Comparison of ENCODE assay signal across 10 cellular contexts in the genomic region with DNA sequence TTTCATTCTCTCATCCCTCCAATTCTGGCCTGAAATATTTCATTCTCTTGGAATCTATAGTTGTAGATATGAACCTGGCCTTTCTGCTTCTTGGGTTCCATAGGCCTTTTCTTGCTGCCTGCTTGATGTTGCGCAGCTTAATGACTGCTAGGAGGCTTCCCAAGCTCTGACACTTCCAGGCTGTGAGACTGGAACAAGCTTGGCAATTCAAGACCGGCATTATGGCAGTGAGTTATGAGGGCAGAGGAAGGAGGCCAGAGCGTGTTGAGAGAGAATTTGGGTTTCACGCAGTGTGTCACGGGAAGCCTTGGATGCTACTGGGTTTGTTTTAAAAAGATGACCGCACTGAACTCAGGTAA. TPM values are rescaled to one million over a fixed set of nuclear protein-coding genes. Genes with fewer than 3 reads are reported as not detected.
DNase-seq lines count a peak whose midpoint lies in the region; ATAC-seq, FAIRE-seq and TF ChIP-seq lines count a peak whose summit lies in the region.
"Had no signal": no experiment of that assay in that cellular context is flagged by ENCODE, and none has a peak within 500 bp of the region (broad histone marks: within the 10 kb centered on the region; RNA-seq: fewer than 3 reads in every experiment).

No MANE protein-coding gene starts in this region.

- ATAC-seq in activated T-cell treated with anti-CD3 and anti-CD28 coated beads, Interleukin-2, amount 50 U/mL, for 72 hours (replicated peaks in 1 of 2): no peak
- ATAC-seq in HepG2: no peak; the same call in 1 of the 3 replicates
- no peak for ATAC-seq in GM19023 (IDR thresholded peaks at IDR 0.05; ENCODE audit: unreplicated experiment)

- peak overlapping the region; percentile 59 for H3K9ac ChIP-seq in HepG2 (ENCODE audit: insufficient read depth, low read depth, low read length)

- no peak for DNase-seq in activated T-cell treated with anti-CD3 and anti-CD28 coated beads, Interleukin-2, amount 50 U/mL, for 72 hours
- no peak for DNase-seq in activated T-cell treated with anti-CD3 and anti-CD28 coated beads, Interleukin-2, amount 50 U/mL, for 1 hour
- DNase-seq in astrocyte of the spinal cord (ENCODE audit: low read depth, low spot score) (no peak), HepG2 (ENCODE audit: low spot score) (no peak), tibial nerve (ENCODE audit: low spot score in 2 of 2) (no peak), putamen (ENCODE audit: low spot score) (no peak), GM12891 (ENCODE audit: insufficient read length, low spot score) (no peak)

- H3K4me2 ChIP-seq in HepG2 (ENCODE audit: low read depth, low read length): peak overlapping the region; percentile 94

- H3K27ac Mint-ChIP-seq in activated T-cell treated with anti-CD3 and anti-CD28 coated beads, Interleukin-2, amount 50 U/mL, for 72 hours: peak overlapping the region; percentile 9

- no TSS peak for BruUV-seq in HepG2 (replicated peaks; lab: Mats Ljungman, UMichigan)

- 50% methylated on average over 6 of the region's 6 CpGs for WGBS in HepG2 (ENCODE audit: low lambda C conversion rate)
- 28 to 32% methylated on average over 6 of the region's 6 CpGs for WGBS in tibial nerve, 2 donors

- H3K27me3 Mint-ChIP-seq in activated T-cell treated with anti-CD3 and anti-CD28 coated beads, Interleukin-2, amount 50 U/mL, for 72 hours (ENCODE audit: low read depth): no peaks in the 10 kb centered on the region

- peaks cover 28% of the 10 kb centered on the region; the same call in 1 of the 2 replicates for H4K20me1 ChIP-seq in HepG2 (ENCODE audit: insufficient read depth, low read length)

- peak overlapping the region; percentile 64 for H3K4me3 ChIP-seq in astrocyte of the spinal cord (ENCODE audit: low read depth, low read length)
- H3K4me3 ChIP-seq in HepG2 (replicated peaks in 1 of 3; ENCODE audit: insufficient read depth in 1 of 3, low read depth in 2 of 3, low read length in 3 of 3): peak overlapping the region; percentile 65 to 82 (median 77); a peak in 5 of 6 replicates
- peak overlapping the region in 2 of 4 donors; percentile 37 to 77 for H3K4me3 ChIP-seq in tibial nerve

- peaks cover 22 to 37% of the 10 kb centered on the region in 2 experiments for H3K36me3 ChIP-seq in HepG2 (replicated peaks in 1 of 2; ENCODE audit: control insufficient read depth in 1 of 2, insufficient read depth in 2 of 2, low read length in 2 of 2)
- peaks cover 0 to 43% (median 9%) of the 10 kb centered on the region in 3 donors for H3K36me3 ChIP-seq in tibial nerve

- no peaks in the 10 kb centered on the region for H3K9me3 Mint-ChIP-seq in activated T-cell treated with anti-CD3 and anti-CD28 coated beads, Interleukin-2, amount 50 U/mL, for 72 hours

- in situ Hi-C loops in astrocyte of the spinal cord (cut with HindIII; ENCODE audit: low sequenced_read_pairs): no loop called here
- in situ Hi-C loops in HepG2 (cut with HindIII; ENCODE audit: extremely low pct_ligation_motif_present, low pct_unique_long_range_greater_than_20kb): no loop called here

- intact Hi-C loops in HepG2 (cut with micrococcal nuclease; ENCODE audit: unreplicated experiment): loop anchor here (2.0 kb wide), 1 partner anchor 29 kb away; a partner anchor contains a TSS

- H3K4me1 ChIP-seq in HepG2 (ENCODE audit: insufficient read depth, low read length) (peaks cover 34% of the 10 kb centered on the region), tibial nerve (peaks cover 0 to 43% (median 14%) of the 10 kb centered on the region in 4 donors)

- peaks cover 32% of the 10 kb centered on the region for H3K79me2 ChIP-seq in HepG2 (ENCODE audit: insufficient read depth, low read length)

- H3K4me3 Mint-ChIP-seq in activated T-cell treated with anti-CD3 and anti-CD28 coated beads, Interleukin-2, amount 50 U/mL, for 72 hours: peak overlapping the region; percentile 73 to 79

- no peak for FAIRE-seq in HepG2 (lab: Jason Lieb, UNC)
- FAIRE-seq in GM12891 (lab: Jason Lieb, UNC): no peak
- FAIRE-seq: D721Med had no signal

- H3K9me3 ChIP-seq in HepG2 (ENCODE audit: low read length): no peaks in the 10 kb centered on the region
- no peaks in the 10 kb centered on the region for H3K9me3 ChIP-seq in tibial nerve

- no peaks in the 10 kb centered on the region; a peak in 1 of 5 replicates for H3K27me3 ChIP-seq in HepG2 (ENCODE audit: control insufficient read depth in 1 of 2, insufficient read depth in 2 of 2, low read length in 2 of 2)
- H3K27me3 ChIP-seq in tibial nerve: no peaks in the 10 kb centered on the region

- CTCF ChIA-PET in HepG2 (lab: Yijun Ruan, JAX; ENCODE audit: low intra/inter-chr PET ratio, low total read pairs): no interaction called here

- TF ChIP-seq RAD21 in HepG2 (CRISPR knock-in tag; IDR thresholded peaks at IDR 0.05): no peak

- peaks cover 3 to 4% of the 10 kb centered on the region in 2 donors for H3K36me3 Mint-ChIP-seq in activated T-cell treated with anti-CD3 and anti-CD28 coated beads, Interleukin-2, amount 50 U/mL, for 72 hours (ENCODE audit: insufficient read depth in 2 of 2)

- H2AFZ ChIP-seq in HepG2 (ENCODE audit: low read length): no peak overlapping the region

- H3K4me1 Mint-ChIP-seq in activated T-cell treated with anti-CD3 and anti-CD28 coated beads, Interleukin-2, amount 50 U/mL, for 72 hours (ENCODE audit: low read depth): peaks cover 39% of the 10 kb centered on the region

- no peak for TF ChIP-seq EP300 in HepG2 (IDR thresholded peaks at IDR 0.05; ENCODE audit: low read depth in 2 of 2, low read length in 2 of 2)
- no peak for TF ChIP-seq EP300 in HepG2 (CRISPR knock-in tag; IDR thresholded peaks at IDR 0.05; ENCODE audit: borderline replicate concordance)
- no peak for TF ChIP-seq EP300 in tibial nerve (IDR thresholded peaks at IDR 0.05)

- H3K27ac ChIP-seq in HepG2 (ENCODE audit: extremely low read length, insufficient read depth, low read length): no peak overlapping the region
- H3K27ac ChIP-seq in tibial nerve: peak overlapping the region in 3 of 4 donors; percentile 26 to 87 (median 60)

- POLR2A ChIA-PET in HepG2 (lab: Yijun Ruan, JAX): interaction anchor here (0.7 to 4.7 kb wide), 7 partner anchors 9 to 295 kb away, joined by 3 to 71 read pairs (median 4); a partner anchor contains a TSS

- TF ChIP-seq CTCF in astrocyte of the spinal cord (IDR thresholded peaks at IDR 0.05; ENCODE audit: low read depth, low read length) (no peak), HepG2 (CRISPR knock-in tag; IDR thresholded peaks at IDR 0.05) (no peak), tibial nerve (IDR thresholded peaks at IDR 0.05) (no peak)

- TF ChIP-seq POLR2A in HepG2 (IDR thresholded peaks at IDR 0.05; ENCODE audit: insufficient read depth in 1 of 2, low read depth in 2 of 2, low read length in 2 of 2) (no peak), tibial nerve (IDR thresholded peaks at IDR 0.05) (no peak), GM12891 (IDR thresholded peaks at IDR 0.05; ENCODE audit: low read depth, low read length) (no peak)

RNA-seq across cellular contexts. Expression of a gene that starts 0.9 kb away (rescaled TPM):
- total RNA-seq in activated T-cell treated with anti-CD3 and anti-CD28 coated beads, Interleukin-2, amount 50 U/mL, for 72 hours: 10 to 100 TPM; 37.6 to 40.5 TPM
- 54.3 and 64.5 TPM in 2 replicates for total RNA-seq in HepG2 (2016; rRNA removed; fragmentation: Illumina TruSeq; extraction: Trizol)
- 11.9 and 12.0 TPM in 2 replicates for total RNA-seq in HepG2 (2016; cell fraction: cytosol; rRNA removed; fragmentation: Illumina TruSeq; extraction: Trizol; ENCODE audit: low read depth)
- 48.4 and 65.4 TPM in 2 replicates for total RNA-seq in HepG2 (2016; cell fraction: insoluble cytoplasmic fraction; rRNA removed; fragmentation: Illumina TruSeq; extraction: Trizol)
- total RNA-seq in HepG2 (2016; cell fraction: membrane; rRNA removed; fragmentation: Illumina TruSeq; extraction: Trizol): 20.9 and 21.3 TPM in 2 replicates
- total RNA-seq in HepG2 (2016; cell fraction: nucleus; rRNA removed; fragmentation: Illumina TruSeq; extraction: Trizol): 36.9 and 44.3 TPM in 2 replicates
- 42.8 and 51.8 TPM in 2 replicates for polyA plus RNA-seq in HepG2 (2011; rRNA removed)
- polyA plus RNA-seq in HepG2 (2011; cell fraction: cytosol; rRNA removed): 50.7 and 53.5 TPM in 2 replicates
- polyA plus RNA-seq in HepG2 (2011; cell fraction: nucleus; rRNA removed): 53.1 and 56.7 TPM in 2 replicates
- 35.9 and 42.1 TPM in 2 replicates for polyA plus RNA-seq in HepG2 (2012)
- polyA plus RNA-seq in HepG2 (2016; cell fraction: cytosol; fragmentation: Illumina TruSeq; extraction: Trizol; ENCODE audit: low read depth): 6.9 and 7.7 TPM in 2 replicates
- 37.7 and 43.6 TPM in 2 replicates for polyA plus RNA-seq in HepG2 (2016; cell fraction: insoluble cytoplasmic fraction; fragmentation: Illumina TruSeq; extraction: Trizol; ENCODE audit: low read depth)
- polyA plus RNA-seq in HepG2 (2016; cell fraction: membrane; fragmentation: Illumina TruSeq; extraction: Trizol; ENCODE audit: low read depth): 11.5 and 11.7 TPM in 2 replicates
- polyA plus RNA-seq in HepG2 (2016; cell fraction: nucleus; fragmentation: Illumina TruSeq; extraction: Trizol; ENCODE audit: insufficient read depth, low read depth): 52.1 and 53.7 TPM in 2 replicates
- polyA minus RNA-seq in HepG2 (2011; rRNA and poly(A)+ RNA removed; ENCODE audit: low replicate concordance): 45.9 and 137 TPM in 2 replicates
- polyA minus RNA-seq in HepG2 (2011; cell fraction: cytosol; rRNA and poly(A)+ RNA removed): 49.8 and 50.2 TPM in 2 replicates
- polyA minus RNA-seq in HepG2 (2011; cell fraction: nucleus; rRNA and poly(A)+ RNA removed): 27.8 and 28.3 TPM in 2 replicates
- total RNA-seq in tibial nerve: 10 to 100 TPM; 30.6 to 40.2 (median 32.1) TPM
- polyA plus RNA-seq in GM12891 (2012; ENCODE audit: low read depth, missing spikeins): 18.2 TPM

RNA-seq across cellular contexts. Expression of a gene that starts 28.9 kb away (rescaled TPM):
- total RNA-seq in activated T-cell treated with anti-CD3 and anti-CD28 coated beads, Interleukin-2, amount 50 U/mL, for 72 hours: 10 to 100 TPM; 71.5 to 76.8 TPM
- total RNA-seq in HepG2 (2016; rRNA removed; fragmentation: Illumina TruSeq; extraction: Trizol) (156 and 187 TPM in 2 replicates), tibial nerve (100 to 1,000 TPM; 108 to 122 (median 115) TPM)
- 17.3 and 18.9 TPM in 2 replicates for total RNA-seq in HepG2 (2016; cell fraction: cytosol; rRNA removed; fragmentation: Illumina TruSeq; extraction: Trizol; ENCODE audit: low read depth)
- 159 and 183 TPM in 2 replicates for total RNA-seq in HepG2 (2016; cell fraction: insoluble cytoplasmic fraction; rRNA removed; fragmentation: Illumina TruSeq; extraction: Trizol)
- 68.0 and 74.8 TPM in 2 replicates for total RNA-seq in HepG2 (2016; cell fraction: membrane; rRNA removed; fragmentation: Illumina TruSeq; extraction: Trizol)
- 80.6 and 85.7 TPM in 2 replicates for total RNA-seq in HepG2 (2016; cell fraction: nucleus; rRNA removed; fragmentation: Illumina TruSeq; extraction: Trizol)
- polyA plus RNA-seq in HepG2 (2011; rRNA removed): 184 and 198 TPM in 2 replicates
- polyA plus RNA-seq in HepG2 (2011; cell fraction: cytosol; rRNA removed): 197 and 204 TPM in 2 replicates
- 163 and 169 TPM in 2 replicates for polyA plus RNA-seq in HepG2 (2011; cell fraction: nucleus; rRNA removed)
- polyA plus RNA-seq in HepG2 (2012): 96.3 and 115 TPM in 2 replicates
- 18.7 and 19.4 TPM in 2 replicates for polyA plus RNA-seq in HepG2 (2016; cell fraction: cytosol; fragmentation: Illumina TruSeq; extraction: Trizol; ENCODE audit: low read depth)
- polyA plus RNA-seq in HepG2 (2016; cell fraction: insoluble cytoplasmic fraction; fragmentation: Illumina TruSeq; extraction: Trizol; ENCODE audit: low read depth): 188 and 207 TPM in 2 replicates
- polyA plus RNA-seq in HepG2 (2016; cell fraction: membrane; fragmentation: Illumina TruSeq; extraction: Trizol; ENCODE audit: low read depth): 59.6 and 59.7 TPM in 2 replicates
- polyA plus RNA-seq in HepG2 (2016; cell fraction: nucleus; fragmentation: Illumina TruSeq; extraction: Trizol; ENCODE audit: insufficient read depth, low read depth): 162 and 173 TPM in 2 replicates
- polyA minus RNA-seq in HepG2 (2011; rRNA and poly(A)+ RNA removed; ENCODE audit: low replicate concordance): 128 and 150 TPM in 2 replicates
- polyA minus RNA-seq in HepG2 (2011; cell fraction: cytosol; rRNA and poly(A)+ RNA removed): 114 and 118 TPM in 2 replicates
- 47.3 and 56.6 TPM in 2 replicates for polyA minus RNA-seq in HepG2 (2011; cell fraction: nucleus; rRNA and poly(A)+ RNA removed)
- polyA plus RNA-seq in GM12891 (2012; ENCODE audit: low read depth, missing spikeins): 41.8 TPM

RNA-seq across cellular contexts. Expression of a gene that starts 32.7 kb away (rescaled TPM):
- total RNA-seq in activated T-cell treated with anti-CD3 and anti-CD28 coated beads, Interleukin-2, amount 50 U/mL, for 72 hours: under 1 TPM in 1 of 2 donors, not detected in 1; 0.22 TPM
- total RNA-seq in HepG2 (2016; rRNA removed; fragmentation: Illumina TruSeq; extraction: Trizol) (not detected in 2 replicates), tibial nerve (not detected)
- not detected in 2 replicates for total RNA-seq in HepG2 (2016; cell fraction: cytosol; rRNA removed; fragmentation: Illumina TruSeq; extraction: Trizol; ENCODE audit: low read depth)
- total RNA-seq in HepG2 (2016; cell fraction: insoluble cytoplasmic fraction; rRNA removed; fragmentation: Illumina TruSeq; extraction: Trizol): not detected in 2 replicates
- total RNA-seq in HepG2 (2016; cell fraction: membrane; rRNA removed; fragmentation: Illumina TruSeq; extraction: Trizol): not detected in 2 replicates
- total RNA-seq in HepG2 (2016; cell fraction: nucleus; rRNA removed; fragmentation: Illumina TruSeq; extraction: Trizol): not detected in 2 replicates
- polyA plus RNA-seq in HepG2 (2011; rRNA removed): not detected in 2 replicates
- not detected in 2 replicates for polyA plus RNA-seq in HepG2 (2011; cell fraction: cytosol; rRNA removed)
- polyA plus RNA-seq in HepG2 (2011; cell fraction: nucleus; rRNA removed): not detected in 2 replicates
- not detected in 2 replicates for polyA plus RNA-seq in HepG2 (2012)
- not detected in 2 replicates for polyA plus RNA-seq in HepG2 (2016; cell fraction: cytosol; fragmentation: Illumina TruSeq; extraction: Trizol; ENCODE audit: low read depth)
- polyA plus RNA-seq in HepG2 (2016; cell fraction: insoluble cytoplasmic fraction; fragmentation: Illumina TruSeq; extraction: Trizol; ENCODE audit: low read depth): not detected in 2 replicates
- polyA plus RNA-seq in HepG2 (2016; cell fraction: membrane; fragmentation: Illumina TruSeq; extraction: Trizol; ENCODE audit: low read depth): not detected in 2 replicates
- polyA plus RNA-seq in HepG2 (2016; cell fraction: nucleus; fragmentation: Illumina TruSeq; extraction: Trizol; ENCODE audit: insufficient read depth, low read depth): not detected in 2 replicates
- polyA minus RNA-seq in HepG2 (2011; rRNA and poly(A)+ RNA removed; ENCODE audit: low replicate concordance): not detected in 2 replicates
- not detected in 2 replicates for polyA minus RNA-seq in HepG2 (2011; cell fraction: cytosol; rRNA and poly(A)+ RNA removed)
- polyA minus RNA-seq in HepG2 (2011; cell fraction: nucleus; rRNA and poly(A)+ RNA removed): not detected in 2 replicates
- 0.26 TPM for polyA plus RNA-seq in GM12891 (2012; ENCODE audit: low read depth, missing spikeins)
- total RNA-seq: glomerular endothelial cell had no signal
